In the genomic region with DNA sequence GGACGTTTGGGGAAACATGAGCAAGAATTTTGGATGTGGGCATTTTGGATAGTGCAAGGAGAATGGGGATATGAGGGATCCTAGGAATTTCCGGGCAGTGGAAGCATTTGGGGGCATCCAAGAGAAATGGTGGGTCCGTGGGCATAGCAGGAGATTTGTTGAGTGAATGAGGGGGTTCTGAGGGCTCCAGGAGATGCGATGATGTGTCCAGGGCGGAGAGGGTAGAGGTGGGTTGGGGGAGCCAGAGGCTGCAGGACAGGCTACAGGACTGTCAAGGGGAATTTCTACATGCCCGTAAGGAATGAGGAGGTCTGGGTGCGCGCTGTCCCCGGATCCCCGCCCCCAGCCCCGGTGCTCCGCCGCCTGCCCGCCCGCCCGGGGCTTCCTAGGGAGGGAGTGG, we compare ENCODE assay signal across 8 cellular contexts. TPM values are rescaled to one million over a fixed set of nuclear protein-coding genes. Genes with fewer than 3 reads are reported as not detected.
DNase-seq lines count a peak whose midpoint lies in the region; ATAC-seq and TF ChIP-seq lines count a peak whose summit lies in the region.

No MANE protein-coding gene starts in this region.

- peaks cover 8% of the 10 kb centered on the region for H3K27me3 Mint-ChIP-seq in neural progenitor cell (ENCODE audit: insufficient read depth, low read depth)

- H3K4me1 Mint-ChIP-seq in neural progenitor cell: peaks cover 11% of the 10 kb centered on the region

- H2AFZ ChIP-seq in neural progenitor cell (replicated peaks): no peak overlapping the region

- peaks cover 12% of the 10 kb centered on the region for H3K4me1 ChIP-seq in neural progenitor cell

- H3K9me3 Mint-ChIP-seq in neural progenitor cell: no peaks in the 10 kb centered on the region

- H3K36me3 ChIP-seq in neural progenitor cell: no peaks in the 10 kb centered on the region

- H3K9me3 ChIP-seq in neural progenitor cell (ENCODE audit: low read depth): no peaks in the 10 kb centered on the region

- no peaks in the 10 kb centered on the region for H4K20me1 ChIP-seq in neural progenitor cell (ENCODE audit: low read depth)

- no peak for DNase-seq in Jurkat, Clone E6-1 (ENCODE audit: low read depth, low spot score)
- DNase-seq in dorsolateral prefrontal cortex (no peak), neural progenitor cell (ENCODE audit: low spot score) (no peak), superior temporal gyrus (ENCODE audit: extremely low spot score) (no peak), NCI-H446 treated with DMSO at 0.1 percent for 48 hours (lab: John Stamatoyannopoulos, UW) (no peak)

- H3K4me2 ChIP-seq in neural progenitor cell: peak overlapping the region; percentile 97

- H3K27ac Mint-ChIP-seq in neural progenitor cell: peak overlapping the region; percentile 19

- no peaks in the 10 kb centered on the region for H3K27me3 ChIP-seq in dorsolateral prefrontal cortex
- H3K27me3 ChIP-seq in neural progenitor cell: peaks cover 19% of the 10 kb centered on the region

- H3K4me3 Mint-ChIP-seq in neural progenitor cell: peak overlapping the region; percentile 91

- ATAC-seq in GM19043 (IDR thresholded peaks at IDR 0.05; ENCODE audit: low read depth, unreplicated experiment): peak; percentile 16
- ATAC-seq in HG03097 (IDR thresholded peaks at IDR 0.05; ENCODE audit: low FRiP score, unreplicated experiment): no peak
- no peak for ATAC-seq in GM21526 (IDR thresholded peaks at IDR 0.05; ENCODE audit: low FRiP score, unreplicated experiment)

- peak overlapping the region; percentile 57 for H3K9ac ChIP-seq in neural progenitor cell

- peak overlapping the region; percentile 75 for H3K4me3 ChIP-seq in Jurkat, Clone E6-1 (ENCODE audit: low read length)
- peak overlapping the region; percentile 46 to 92 (median 82) for H3K4me3 ChIP-seq in dorsolateral prefrontal cortex
- peak overlapping the region; percentile 84 for H3K4me3 ChIP-seq in neural progenitor cell

- TF ChIP-seq CTCF in dorsolateral prefrontal cortex (IDR thresholded peaks at IDR 0.05 in 54 of 56, conservative IDR thresholded peaks at IDR 0.05 in 2 of 56; ENCODE audit: low read depth in 1 of 56, partially characterized antibody in 56 of 56) (no peak), neural progenitor cell (IDR thresholded peaks at IDR 0.05) (no peak)

- intact Hi-C loops in dorsolateral prefrontal cortex (cut with DNase I): loop anchor here (1.0 to 5.0 kb wide), 6 partner anchors 8 to 438 kb away; partner anchors contain the start of genes MRPS10 (in 1 of the 2), TFEB (in 1 of the 2) and TOMM6 (in 1 of the 2)

- H3K79me2 ChIP-seq in neural progenitor cell (ENCODE audit: low read depth): no peaks in the 10 kb centered on the region

- H3K27ac ChIP-seq in dorsolateral prefrontal cortex: peak overlapping the region in 40 of 59 donors; percentile 9 to 88 (median 62)
- no peak overlapping the region for H3K27ac ChIP-seq in neural progenitor cell

- peaks cover 3% of the 10 kb centered on the region for H3K36me3 Mint-ChIP-seq in neural progenitor cell

- H3F3A ChIP-seq in neural progenitor cell (ENCODE audit: low read depth): peaks cover 4% of the 10 kb centered on the region

RNA-seq across cellular contexts. Expression of gene FRS3, which starts 0.4 kb away (rescaled TPM):
- 6.5 TPM for polyA plus RNA-seq in Jurkat, Clone E6-1 (2012; ENCODE audit: insufficient read depth, insufficient read length)
- total RNA-seq in dorsolateral prefrontal cortex (10 to 100 TPM; 20.4 to 52.8 (median 33.0) TPM), neural progenitor cell (ENCODE audit: low replicate concordance) (1.9 and 5.3 TPM in 2 replicates)

RNA-seq across cellular contexts. Expression of gene PRICKLE4, which starts 1.2 kb away (rescaled TPM):
- polyA plus RNA-seq in Jurkat, Clone E6-1 (2012; ENCODE audit: insufficient read depth, insufficient read length): 2.6 TPM
- 1 to 10 TPM in 71 of 120 experiments, under 1 TPM in 17, not detected in 32; 0.36 to 9.2 (median 2.1) TPM for total RNA-seq in dorsolateral prefrontal cortex
- total RNA-seq in neural progenitor cell (ENCODE audit: low replicate concordance): 1.1 TPM in 1 of 2 replicates, not detected in the other

RNA-seq across cellular contexts. Expression of gene TOMM6, which starts 8.2 kb away (rescaled TPM):
- polyA plus RNA-seq in Jurkat, Clone E6-1 (2012; ENCODE audit: insufficient read depth, insufficient read length): 429 TPM
- 100 to 1,000 TPM in 56 of 120 experiments, 10 to 100 TPM in 64; 67.4 to 141 (median 99.4) TPM for total RNA-seq in dorsolateral prefrontal cortex
- 177 and 182 TPM in 2 replicates for total RNA-seq in neural progenitor cell (ENCODE audit: low replicate concordance)

RNA-seq across cellular contexts. Expression of gene PGC, which starts 32.1 kb away (rescaled TPM):
- polyA plus RNA-seq in Jurkat, Clone E6-1 (2012; ENCODE audit: insufficient read depth, insufficient read length): not detected
- total RNA-seq in dorsolateral prefrontal cortex: 1 to 10 TPM in 11 of 120 experiments, under 1 TPM in 26, not detected in 83; 0.38 to 2.2 (median 0.64) TPM
- not detected in 2 replicates for total RNA-seq in neural progenitor cell (ENCODE audit: low replicate concordance)

RNA-seq across cellular contexts. Expression of gene TFEB, which starts 43.9 kb away (rescaled TPM):
- polyA plus RNA-seq in Jurkat, Clone E6-1 (2012; ENCODE audit: insufficient read depth, insufficient read length): 6.3 TPM
- 100 to 1,000 TPM in 2 of 120 experiments, 10 to 100 TPM in 118; 13.9 to 125 (median 40.5) TPM for total RNA-seq in dorsolateral prefrontal cortex
- total RNA-seq in neural progenitor cell (ENCODE audit: low replicate concordance): 0.13 and 0.46 TPM in 2 replicates
